In the genomic region with DNA sequence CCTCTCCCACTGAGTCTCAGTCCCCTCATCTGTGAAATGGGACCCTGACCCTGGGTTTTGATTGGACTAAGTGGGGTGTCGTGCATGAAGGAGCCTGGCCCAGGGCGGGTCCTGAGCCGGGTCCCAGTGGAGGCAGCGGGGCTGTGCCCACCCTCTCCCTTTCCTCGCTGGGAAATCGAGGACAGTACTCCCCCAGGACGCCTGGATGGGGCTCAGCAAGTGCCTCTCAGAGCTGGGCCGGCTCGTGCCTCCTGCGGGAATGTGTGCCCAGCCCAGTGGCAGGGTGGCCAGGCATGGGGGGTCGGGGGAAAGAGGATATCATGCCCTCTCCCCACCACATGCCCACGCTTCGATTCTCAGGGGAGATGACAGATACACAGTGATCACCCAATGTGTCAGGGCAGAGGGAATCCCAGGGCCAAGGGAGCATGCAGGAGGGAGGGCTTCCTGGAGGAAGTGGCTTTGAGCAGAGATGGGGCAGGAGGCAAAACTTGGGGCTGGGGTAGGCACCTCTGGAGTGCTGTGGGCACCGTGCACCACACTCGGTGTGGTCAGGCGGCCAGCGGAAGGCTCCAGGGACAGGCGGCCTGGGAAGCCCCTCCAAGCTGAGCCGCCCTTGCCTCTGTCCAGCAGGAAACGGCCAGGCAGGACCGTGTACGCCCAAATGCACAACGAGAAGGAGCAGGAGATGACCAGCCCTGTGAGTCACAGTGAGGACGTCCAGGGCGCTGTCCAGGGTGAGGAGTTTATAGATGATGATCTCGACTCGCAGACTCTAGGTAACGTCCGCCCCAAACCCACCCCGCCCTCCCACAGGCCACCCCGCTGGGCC, we compare ENCODE assay signal across 1 cellular context.
TF ChIP-seq lines count a peak whose summit lies in the region.

No MANE protein-coding gene starts in this region.

TF ChIP-seq in IMR-90, 13 proteins besides CTCF, POLR2A, EP300 and RAD21 (continued from another document):
- TF ChIP-seq CEBPB (IDR thresholded peaks at IDR 0.05; ENCODE audit: low read depth, low read length) (no peak), CHD1 (IDR thresholded peaks at IDR 0.05; ENCODE audit: low read depth, low read length) (no peak), FOS (IDR thresholded peaks at IDR 0.05; ENCODE audit: low read depth, low read length) (no peak), NFE2L2 (IDR thresholded peaks at IDR 0.05; ENCODE audit: low read depth, low read length) (no peak), ELK1 (IDR thresholded peaks at IDR 0.05; ENCODE audit: borderline replicate concordance, low read depth, low read length) (no peak), MXI1 (IDR thresholded peaks at IDR 0.05; ENCODE audit: borderline replicate concordance, low read depth, low read length) (no peak)
- TF ChIP-seq, protein P1, sequence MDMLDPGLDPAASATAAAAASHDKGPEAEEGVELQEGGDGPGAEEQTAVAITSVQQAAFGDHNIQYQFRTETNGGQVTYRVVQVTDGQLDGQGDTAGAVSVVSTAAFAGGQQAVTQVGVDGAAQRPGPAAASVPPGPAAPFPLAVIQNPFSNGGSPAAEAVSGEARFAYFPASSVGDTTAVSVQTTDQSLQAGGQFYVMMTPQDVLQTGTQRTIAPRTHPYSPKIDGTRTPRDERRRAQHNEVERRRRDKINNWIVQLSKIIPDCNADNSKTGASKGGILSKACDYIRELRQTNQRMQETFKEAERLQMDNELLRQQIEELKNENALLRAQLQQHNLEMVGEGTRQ (IDR thresholded peaks at IDR 0.05; ENCODE audit: low read depth, low read length), result no peak
